33 cellular contexts compared by ENCODE assay signal in the genomic region with DNA sequence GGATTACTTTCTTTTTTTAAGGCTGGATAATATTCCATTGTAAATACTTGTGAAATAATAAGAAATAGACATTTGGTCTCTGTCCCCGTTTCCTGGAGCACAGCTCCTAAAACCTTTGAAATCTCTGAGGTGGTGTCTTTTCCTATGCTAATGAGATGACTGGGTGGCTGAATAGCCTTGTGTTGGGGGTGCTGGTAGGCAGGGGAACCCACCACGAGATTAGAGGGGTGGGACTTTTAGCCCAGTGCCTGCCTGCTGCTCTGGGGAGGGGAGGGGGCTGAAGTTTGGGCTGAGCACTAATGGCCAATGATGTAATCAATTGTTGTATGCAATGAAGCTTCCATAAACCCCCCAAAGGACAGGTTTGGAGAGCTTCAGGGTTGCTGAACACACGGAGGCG.
"Had no signal": no experiment of that assay in that cellular context is flagged by ENCODE, and none has a peak within 500 bp of the region (broad histone marks: within the 10 kb centered on the region; RNA-seq: fewer than 3 reads in every experiment).

No MANE protein-coding gene starts in this region.

- H3K9me3 ChIP-seq: Peyer's patch, SJSA1, SK-N-SH had no signal

- H3K4me3 ChIP-seq: Peyer's patch, SJSA1 had no signal

- H3K27ac ChIP-seq: brain microvascular endothelial cell, KMS-11, Peyer's patch, SJSA1 had no signal

- H3K27me3 ChIP-seq: brain microvascular endothelial cell, Peyer's patch, SJSA1 had no signal

- H3K27ac Mint-ChIP-seq: activated B cell treated with CpG ODN at 0.5 μM for 24 hours; activated CD4-positive, alpha-beta memory T cell treated with anti-CD3 and anti-CD28 coated beads, Interleukin-2, amount 10 ng/mL, durations not matched to agents 7 days and 5 days; activated CD8-positive, alpha-beta memory T cell treated with anti-CD3 and anti-CD28 coated beads, Interleukin-2, amount 10 ng/mL, durations not matched to agents 7 days and 5 days; activated naive CD8-positive, alpha-beta T cell treated with anti-CD3 and anti-CD28 coated beads for 36 hours; activated T-cell treated with anti-CD3 and anti-CD28 coated beads, Interleukin-2, amount 50 U/mL, for 72 hours; activated T-helper 17 cell treated with anti-CD3 and anti-CD28 coated beads, Interleukin-2, amount 50 U/mL, for 72 hours; T-helper 1 cell treated with Interleukin-12 subunit alpha and Interleukin-12 subunit beta and Interleukin-4 antibody, amounts not matched to agents 30 μg/mL and 1 μg/mL, for 36 hours; T-helper 2 cell treated with Interferon-gamma antibody and Interleukin-4, amounts not matched to agents 5 μg/mL and 100 μg/mL, for 36 hours had no signal

- H3K4me3 Mint-ChIP-seq: activated B cell treated with CpG ODN at 0.5 μM for 24 hours; activated CD4-positive, alpha-beta memory T cell treated with anti-CD3 and anti-CD28 coated beads, Interleukin-2, amount 10 ng/mL, durations not matched to agents 7 days and 5 days; activated CD8-positive, alpha-beta memory T cell treated with anti-CD3 and anti-CD28 coated beads, Interleukin-2, amount 10 ng/mL, durations not matched to agents 7 days and 5 days; activated naive CD8-positive, alpha-beta T cell treated with anti-CD3 and anti-CD28 coated beads for 36 hours; activated T-cell treated with anti-CD3 and anti-CD28 coated beads, Interleukin-2, amount 50 U/mL, for 72 hours; activated T-helper 17 cell treated with anti-CD3 and anti-CD28 coated beads, Interleukin-2, amount 50 U/mL, for 72 hours; T-helper 1 cell treated with Interleukin-12 subunit alpha and Interleukin-12 subunit beta and Interleukin-4 antibody, amounts not matched to agents 30 μg/mL and 1 μg/mL, for 36 hours; T-helper 2 cell treated with Interferon-gamma antibody and Interleukin-4, amounts not matched to agents 5 μg/mL and 100 μg/mL, for 36 hours had no signal

- DNase-seq: activated B cell treated with CpG ODN at 0.5 μM for 24 hours; activated CD4-positive, alpha-beta memory T cell treated with anti-CD3 and anti-CD28 coated beads, Interleukin-2, amount 10 ng/mL, durations not matched to agents 7 days and 5 days; activated CD4-positive, alpha-beta T cell treated with anti-CD3 and anti-CD28 coated beads for 4 hours; activated CD4-positive, CD25-positive, alpha-beta regulatory T cell treated with anti-CD3 and anti-CD28 coated beads, Interleukin-2, amount 50 U/mL, for 72 hours; activated CD8-positive, alpha-beta memory T cell treated with anti-CD3 and anti-CD28 coated beads for 24 hours; activated CD8-positive, alpha-beta memory T cell treated with anti-CD3 and anti-CD28 coated beads, Interleukin-2, amount 10 ng/mL, durations not matched to agents 7 days and 5 days; activated CD8-positive, alpha-beta memory T cell treated with anti-CD3 and anti-CD28 coated beads, Interleukin-2, amount 50 U/mL, for 48 hours; activated effector memory CD4-positive, alpha-beta T cell treated with anti-CD3 and anti-CD28 coated beads, Interleukin-2, amount 50 U/mL, for 16 hours; activated naive CD4-positive, alpha-beta T cell; activated naive CD4-positive, alpha-beta T cell treated with anti-CD3 and anti-CD28 coated beads, Interleukin-2, amount 50 U/mL, for 16 hours; activated naive CD8-positive, alpha-beta T cell treated with anti-CD3 and anti-CD28 coated beads for 36 hours; activated T-cell treated with anti-CD3 and anti-CD28 coated beads, Interleukin-2, amount 50 U/mL, for 72 hours; amniotic stem cell; aorta; brain microvascular endothelial cell; central memory CD4-positive, alpha-beta T cell; MM.1S; NCI-H1105; NCI-H1417 treated with DMSO at 0.1 percent for 48 hours; NCI-H1930; NCI-H2081 treated with DMSO at 0.1 percent for 48 hours; NCI-H226; NCI-H524 treated with DMSO at 0.1 percent for 48 hours; PC-3; Peyer's patch; RPMI8226; SHP77 treated with DMSO at 0.1 percent for 48 hours; SK-N-SH had no signal

- H3K4me2 ChIP-seq: KMS-11, SK-N-SH had no signal

- H3K36me3 ChIP-seq: brain microvascular endothelial cell, Peyer's patch, SJSA1 had no signal

- H3K9me2 ChIP-seq: SK-N-SH had no signal

- H3K4me1 Mint-ChIP-seq: activated B cell treated with CpG ODN at 0.5 μM for 24 hours; activated CD4-positive, alpha-beta memory T cell treated with anti-CD3 and anti-CD28 coated beads, Interleukin-2, amount 10 ng/mL, durations not matched to agents 7 days and 5 days; activated CD8-positive, alpha-beta memory T cell treated with anti-CD3 and anti-CD28 coated beads, Interleukin-2, amount 10 ng/mL, durations not matched to agents 7 days and 5 days; activated naive CD8-positive, alpha-beta T cell treated with anti-CD3 and anti-CD28 coated beads for 36 hours; activated T-helper 17 cell treated with anti-CD3 and anti-CD28 coated beads, Interleukin-2, amount 50 U/mL, for 72 hours had no signal

- H3K9ac ChIP-seq: KMS-11, SK-N-SH had no signal

- H3K9me3 Mint-ChIP-seq: activated B cell treated with CpG ODN at 0.5 μM for 24 hours; activated CD4-positive, alpha-beta memory T cell treated with anti-CD3 and anti-CD28 coated beads, Interleukin-2, amount 10 ng/mL, durations not matched to agents 7 days and 5 days; activated naive CD8-positive, alpha-beta T cell treated with anti-CD3 and anti-CD28 coated beads for 36 hours; activated T-cell treated with anti-CD3 and anti-CD28 coated beads, Interleukin-2, amount 50 U/mL, for 72 hours; activated T-helper 17 cell treated with anti-CD3 and anti-CD28 coated beads, Interleukin-2, amount 50 U/mL, for 72 hours; T-helper 1 cell treated with Interleukin-12 subunit alpha and Interleukin-12 subunit beta and Interleukin-4 antibody, amounts not matched to agents 30 μg/mL and 1 μg/mL, for 36 hours; T-helper 2 cell treated with Interferon-gamma antibody and Interleukin-4, amounts not matched to agents 5 μg/mL and 100 μg/mL, for 36 hours had no signal

- H3K36me3 Mint-ChIP-seq: activated CD8-positive, alpha-beta memory T cell treated with anti-CD3 and anti-CD28 coated beads, Interleukin-2, amount 10 ng/mL, durations not matched to agents 7 days and 5 days; activated naive CD8-positive, alpha-beta T cell treated with anti-CD3 and anti-CD28 coated beads for 36 hours had no signal

- H3K4me1 ChIP-seq: Peyer's patch had no signal

- ATAC-seq: activated CD8-positive, alpha-beta memory T cell treated with anti-CD3 and anti-CD28 coated beads, Interleukin-2, amount 10 ng/mL, durations not matched to agents 7 days and 5 days; activated T-cell treated with anti-CD3 and anti-CD28 coated beads, Interleukin-2, amount 50 U/mL, for 72 hours; activated T-helper 17 cell treated with anti-CD3 and anti-CD28 coated beads, Interleukin-2, amount 50 U/mL, for 72 hours; PC-3 had no signal

- H3K27me3 Mint-ChIP-seq: activated B cell treated with CpG ODN at 0.5 μM for 24 hours; activated CD4-positive, alpha-beta memory T cell treated with anti-CD3 and anti-CD28 coated beads, Interleukin-2, amount 10 ng/mL, durations not matched to agents 7 days and 5 days; activated CD8-positive, alpha-beta memory T cell treated with anti-CD3 and anti-CD28 coated beads, Interleukin-2, amount 10 ng/mL, durations not matched to agents 7 days and 5 days; activated naive CD8-positive, alpha-beta T cell treated with anti-CD3 and anti-CD28 coated beads for 36 hours had no signal
